In the genomic region with DNA sequence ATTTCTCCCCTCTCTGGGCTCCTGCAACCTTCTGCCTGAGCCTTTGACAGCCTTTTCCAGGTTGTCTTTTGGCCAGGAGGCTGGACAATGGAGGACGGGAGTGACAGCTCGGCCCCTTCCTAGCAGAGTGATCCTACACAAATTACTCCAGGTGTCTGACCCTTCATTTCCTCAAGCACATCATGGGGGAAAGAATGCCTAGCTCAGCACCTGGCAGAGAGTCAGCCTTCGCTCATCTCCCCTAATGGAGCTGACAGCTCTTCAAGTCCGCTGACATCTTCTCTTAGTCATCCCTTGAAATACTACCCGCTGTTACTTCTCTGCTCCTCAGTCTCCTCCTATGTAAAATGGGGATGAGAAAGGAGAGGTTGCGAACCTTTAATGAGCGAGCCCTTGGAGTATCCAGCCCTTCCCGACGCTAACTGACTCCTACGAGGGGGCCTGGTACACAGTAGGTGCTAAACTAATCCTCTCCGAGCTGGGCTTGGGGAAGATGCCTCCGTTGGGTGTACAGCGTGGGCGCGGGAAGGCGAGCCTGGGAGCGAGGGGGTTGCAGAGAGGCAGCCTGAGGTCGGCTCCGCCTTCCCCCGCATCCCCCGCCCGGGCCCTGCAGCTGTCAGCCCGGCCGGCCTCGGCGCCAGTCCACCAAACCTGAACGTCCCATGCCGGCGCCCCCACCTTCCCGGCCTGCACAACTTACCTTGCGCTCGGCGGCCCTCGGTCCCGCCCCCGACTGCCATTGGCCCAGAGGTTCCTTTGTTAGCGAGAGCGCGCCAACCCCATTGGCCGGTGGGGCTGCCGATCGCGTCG, we compare ENCODE assay signal across 8 cellular contexts. TPM values are rescaled to one million over a fixed set of nuclear protein-coding genes. Genes with fewer than 3 reads are reported as not detected.
DNase-seq lines count a peak whose midpoint lies in the region; ATAC-seq and TF ChIP-seq lines count a peak whose summit lies in the region.

No MANE protein-coding gene starts in this region.

- H3K27ac ChIP-seq in HCT116 (ENCODE audit: low read depth, low read length) (peak overlapping the region; percentile 7; the same call in 1 of the 2 replicates), MM.1S (ENCODE audit: low read length) (no peak overlapping the region), foreskin keratinocyte (peak overlapping the region; percentile 7), neural progenitor cell (no peak overlapping the region), stomach (peak overlapping the region; percentile 65 to 90 (median 77))

- H3K79me2 ChIP-seq in HCT116 (ENCODE audit: insufficient read depth, low read length), result peaks cover 41% of the 10 kb centered on the region
- peaks cover 41% of the 10 kb centered on the region for H3K79me2 ChIP-seq in MM.1S (ENCODE audit: low read length)
- H3K79me2 ChIP-seq in neural progenitor cell (ENCODE audit: low read depth), result peaks cover 41% of the 10 kb centered on the region

- ATAC-seq in HCT116 (peak; percentile 96), foreskin keratinocyte (peak; percentile 90)

- no peak for TF ChIP-seq RAD21 in HCT116 (IDR thresholded peaks at IDR 0.05; ENCODE audit: low read depth)

- no TSS peak for BruUV-seq in HCT116 (replicated peaks; lab: Mats Ljungman, UMichigan)

- DNase-seq in G401 (ENCODE audit: low spot score) (peak; percentile 99), HCT116 (ENCODE audit: low read depth, low spot score) (peak; percentile 93), MM.1S (peak; percentile 98), SHP77 treated with DMSO at 0.1 percent for 48 hours (lab: John Stamatoyannopoulos, UW) (peak; percentile 100), activated gamma-delta T cell treated with Interleukin-2 at 50 U/mL for 16 hours (peak; percentile 98), foreskin keratinocyte (peak; percentile 82 to 88), neural progenitor cell (ENCODE audit: low spot score) (peak; percentile 99), stomach (peak; percentile 100)

- no peak overlapping the region for H3K27ac Mint-ChIP-seq in neural progenitor cell

- TF ChIP-seq EP300 in stomach (IDR thresholded peaks at IDR 0.05), result no peak

- 8 to 18% (median 9%) methylated on average over 19 to 44 of the region's 44 CpGs for WGBS in stomach, 5 donors

- peak overlapping the region; percentile 76 for H3K4me3 Mint-ChIP-seq in neural progenitor cell

- H3K9me2 ChIP-seq in HCT116 (ENCODE audit: insufficient read depth) (no peaks in the 10 kb centered on the region), MM.1S (replicated peaks; ENCODE audit: insufficient read depth, low read length) (no peaks in the 10 kb centered on the region)

- H3K4me1 Mint-ChIP-seq in neural progenitor cell, result peaks cover 50% of the 10 kb centered on the region

- H3K9me3 ChIP-seq in HCT116 (ENCODE audit: control insufficient read depth in 1 of 2, insufficient read depth in 1 of 2, low read depth in 1 of 2, low read length in 2 of 2) (no peaks in the 10 kb centered on the region), MM.1S (replicated peaks; ENCODE audit: insufficient read depth, low read length) (no peaks in the 10 kb centered on the region), neural progenitor cell (ENCODE audit: low read depth) (no peaks in the 10 kb centered on the region), stomach (no peaks in the 10 kb centered on the region)

- H3K4me1 ChIP-seq in HCT116 (ENCODE audit: control insufficient read depth in 1 of 2, insufficient read depth in 2 of 2, low read length in 2 of 2), result peaks cover 40 to 66% of the 10 kb centered on the region in 2 experiments
- peaks cover 23% of the 10 kb centered on the region for H3K4me1 ChIP-seq in MM.1S (ENCODE audit: low read length)
- peaks cover 11% of the 10 kb centered on the region for H3K4me1 ChIP-seq in foreskin keratinocyte
- H3K4me1 ChIP-seq in neural progenitor cell, result peaks cover 24% of the 10 kb centered on the region
- H3K4me1 ChIP-seq in stomach, result peaks cover 40 to 58% (median 52%) of the 10 kb centered on the region in 4 donors

- RAD21 ChIA-PET in HCT116 (lab: Charles Lee; ENCODE audit: low non-redundant PET in 1 of 2, low total read pairs in 2 of 2, uncharacterized antibody in 2 of 2, unreplicated experiment in 2 of 2), result interaction anchor here in 1 of 2 experiments (0.7 kb wide), 1 partner anchor 66 kb away, joined by 3 read pairs; no protein-coding TSS in a partner anchor

- TF ChIP-seq POLR2A in HCT116 (IDR thresholded peaks at IDR 0.05; ENCODE audit: borderline replicate concordance, extremely low read depth, insufficient read depth, insufficient read length) (no peak), stomach (IDR thresholded peaks at IDR 0.05) (no peak)

- H2AFZ ChIP-seq in HCT116 (ENCODE audit: low read depth, low read length, poor library complexity, severe bottlenecking), result peak overlapping the region; percentile 3
- peak overlapping the region; percentile 100 for H2AFZ ChIP-seq in MM.1S (ENCODE audit: low read length)
- peak overlapping the region; percentile 81 for H2AFZ ChIP-seq in neural progenitor cell (replicated peaks)

- peaks cover 10% of the 10 kb centered on the region for H3K9me3 Mint-ChIP-seq in neural progenitor cell

- POLR2A ChIA-PET in HCT116 (lab: Charles Lee), result interaction anchor here (0.8 to 3.0 kb wide), 4 partner anchors 9 to 48 kb away, joined by 3 to 17 read pairs (median 4); no protein-coding TSS in a partner anchor

- in situ Hi-C loops in G401 (cut with HindIII; ENCODE audit: low sequenced_read_pairs), result no loop called here

- H3K27me3 ChIP-seq in HCT116 (ENCODE audit: insufficient read depth, low read length) (no peaks in the 10 kb centered on the region), MM.1S (replicated peaks; ENCODE audit: insufficient read depth, low read length) (no peaks in the 10 kb centered on the region), foreskin keratinocyte (no peaks in the 10 kb centered on the region), neural progenitor cell (peaks cover 10% of the 10 kb centered on the region), stomach (no peaks in the 10 kb centered on the region)

- H3K27me3 Mint-ChIP-seq in neural progenitor cell (ENCODE audit: insufficient read depth, low read depth), result peaks cover 13% of the 10 kb centered on the region

- TF ChIP-seq CTCF in HCT116 (IDR thresholded peaks at IDR 0.05 in 2 of 3, conservative IDR thresholded peaks at IDR 0.05 in 1 of 3; ENCODE audit: borderline replicate concordance in 1 of 3, insufficient read depth in 1 of 3, low read depth in 2 of 3, low read length in 2 of 3) (no peak), MM.1S (IDR thresholded peaks at IDR 0.05; ENCODE audit: low read length) (no peak), foreskin keratinocyte (conservative IDR thresholded peaks at IDR 0.05) (no peak), neural progenitor cell (IDR thresholded peaks at IDR 0.05) (no peak), stomach (IDR thresholded peaks at IDR 0.05) (no peak)

- H3F3A ChIP-seq in MM.1S (ENCODE audit: insufficient read depth, low read length) (peaks cover 20% of the 10 kb centered on the region), neural progenitor cell (ENCODE audit: low read depth) (peaks cover 22% of the 10 kb centered on the region)

- H4K20me1 ChIP-seq in HCT116 (ENCODE audit: insufficient read depth), result peaks cover 9% of the 10 kb centered on the region; the same call in 1 of the 2 replicates
- H4K20me1 ChIP-seq in MM.1S (ENCODE audit: insufficient read depth, low read length), result peaks cover 15% of the 10 kb centered on the region; the same call in 1 of the 2 replicates
- peaks cover 29% of the 10 kb centered on the region for H4K20me1 ChIP-seq in neural progenitor cell (ENCODE audit: low read depth)

- CTCF ChIA-PET in HCT116 (lab: Charles Lee), result interaction anchor here (1.2 to 1.9 kb wide), 2 partner anchors 14 to 50 kb away, joined by 5 to 6 read pairs; no protein-coding TSS in a partner anchor

- peak overlapping the region; percentile 83 for H3K4me2 ChIP-seq in HCT116 (ENCODE audit: low read length)
- peak overlapping the region; percentile 100 for H3K4me2 ChIP-seq in MM.1S (ENCODE audit: low read depth, low read length)
- peak overlapping the region; percentile 81 for H3K4me2 ChIP-seq in neural progenitor cell

- H3K36me3 Mint-ChIP-seq in neural progenitor cell, result peaks cover 8% of the 10 kb centered on the region

- H3K4me3 ChIP-seq in HCT116 (replicated peaks in 1 of 2; ENCODE audit: low read depth in 1 of 2, low read length in 2 of 2) (peak overlapping the region; percentile 47 to 59), MM.1S (ENCODE audit: low read length) (peak overlapping the region; percentile 81), neural progenitor cell (peak overlapping the region; percentile 55), stomach (peak overlapping the region; percentile 53 to 79 (median 62))

- peak overlapping the region; percentile 47 for H3K9ac ChIP-seq in HCT116 (ENCODE audit: low read length)
- peak overlapping the region; percentile 53; the same call in 1 of the 2 replicates for H3K9ac ChIP-seq in MM.1S (ENCODE audit: low read length)
- no peak overlapping the region for H3K9ac ChIP-seq in neural progenitor cell

- H3K36me3 ChIP-seq in HCT116 (ENCODE audit: control insufficient read depth in 1 of 2, insufficient read depth in 2 of 2, low read length in 2 of 2) (no peaks in the 10 kb centered on the region; a peak in 1 of 4 replicates), MM.1S (replicated peaks; ENCODE audit: insufficient read depth, low read length) (no peaks in the 10 kb centered on the region), neural progenitor cell (no peaks in the 10 kb centered on the region), stomach (no peaks in the 10 kb centered on the region)

- intact Hi-C loops in HCT116 (cut with micrococcal nuclease), result no loop called here
- intact Hi-C loops in stomach (cut with DNase I; ENCODE audit: low total_unique reads), result no loop called here

TF ChIP-seq in HCT116, 20 proteins besides CTCF, POLR2A, EP300 and RAD21 (continues in another document):
- no peak for TF ChIP-seq CEBPB (IDR thresholded peaks at IDR 0.05; ENCODE audit: low read depth)
- no peak for TF ChIP-seq JUND (IDR thresholded peaks at IDR 0.05)
- TF ChIP-seq EZH2 (IDR thresholded peaks at IDR 0.05), result no peak
- peak; percentile 30; the same call in 1 of the 2 replicates for TF ChIP-seq SIN3A (IDR thresholded peaks at IDR 0.05; ENCODE audit: low read depth)
- TF ChIP-seq ELF1 (IDR thresholded peaks at IDR 0.05; ENCODE audit: borderline replicate concordance, low read depth), result no peak
- peak; percentile 96 for TF ChIP-seq SP1 (IDR thresholded peaks at IDR 0.05; ENCODE audit: low read depth)
- TF ChIP-seq POLR2AphosphoS5 (IDR thresholded peaks at IDR 0.05; ENCODE audit: low read depth, low read length), result no peak

RNA-seq across cellular contexts. Expression of a gene that starts 0.5 kb away (rescaled TPM):
- 59.5 and 97.1 TPM in 2 replicates for total RNA-seq in G401 (2014; rRNA removed; shearing (Covaris generic))
- total RNA-seq in HCT116 (2021; ENCODE audit: unreplicated experiment) (258 TPM), foreskin keratinocyte (130 and 150 TPM in 2 replicates), neural progenitor cell (ENCODE audit: low replicate concordance) (42.1 and 65.0 TPM in 2 replicates), stomach (100 to 1,000 TPM; 145 to 518 (median 261) TPM)
- 131 and 153 TPM in 2 replicates for polyA plus RNA-seq in HCT116 (2012)
- polyA plus RNA-seq in foreskin keratinocyte (104 and 109 TPM in 2 replicates), stomach (100 to 1,000 TPM in 2 of 3 donors, 10 to 100 TPM in 1; 80.2 to 123 (median 114) TPM)

Comparison
In these comparisons a context has a peak if more than half of its experiments do, and no peak if none do; other contexts are left out.
1. H2AFZ ChIP-seq: peak in every context shown above with its lines; median percentile 100 in MM.1S; 81 in neural progenitor cell; 3 in HCT116.
2. H3K27ac ChIP-seq: peak in HCT116 (single experiment), foreskin keratinocyte (single experiment) and stomach (5 of 5); none in MM.1S (single experiment) and neural progenitor cell (single experiment).
3. Peak in every context shown above with its lines, with median percentiles within 50 percentile points of each other: DNase-seq, H3K4me2 ChIP-seq and H3K4me3 ChIP-seq.